8 cellular contexts compared by ENCODE assay signal in genomic region chr17:47066841-47067682, GRCh38.
DNase-seq lines count a peak whose midpoint lies in the region; ATAC-seq, FAIRE-seq and TF ChIP-seq lines count a peak whose summit lies in the region.

No MANE protein-coding gene starts in this region.

- peak overlapping the region; percentile 91 for H3K27ac Mint-ChIP-seq in memory B cell

- H3K36me3 ChIP-seq in H1 (ENCODE audit: control insufficient read depth in 2 of 4, insufficient read depth in 4 of 4, low read length in 3 of 4) = no peaks in the 10 kb centered on the region

- no peak overlapping the region for H4K91ac ChIP-seq in H1 (replicated peaks; ENCODE audit: insufficient read length, low read length)

- DNase-seq in Ammon's horn (ENCODE audit: low spot score) = peak; percentile 92
- peak; percentile 99 for DNase-seq in HTR-8/SVneo (ENCODE audit: insufficient read length, low spot score)
- DNase-seq in NOMO-1 (lab: John Stamatoyannopoulos, UW; ENCODE audit: unreplicated experiment in 2 of 2) = peak; percentile 77 to 82
- DNase-seq in activated CD8-positive, alpha-beta memory T cell treated with anti-CD3 and anti-CD28 coated beads for 4 hours (ENCODE audit: low read depth in 2 of 2) = peak; percentile 48 to 68
- DNase-seq in H1 (ENCODE audit: low read depth in 1 of 2, low spot score in 2 of 2) = peak; percentile 56 to 84
- peak; percentile 67 to 70 for DNase-seq in memory B cell (ENCODE audit: low spot score in 2 of 2)
- peak; percentile 62 for DNase-seq in stimulated activated CD8-positive, alpha-beta memory T cell treated with anti-CD3 and anti-CD28 coated beads, Interleukin-12 subunit alpha, Interleukin-12 subunit beta, amount 100 ng/mL, for 1 hour (ENCODE audit: low read depth)

- H3K36me3 Mint-ChIP-seq in memory B cell = peaks cover 2% of the 10 kb centered on the region

- H2BK15ac ChIP-seq in H1 (ENCODE audit: low read length) = no peak overlapping the region; the same call in 1 of the 2 replicates

- H3K18ac ChIP-seq in H1 (ENCODE audit: extremely low read depth, low read length) = peak overlapping the region; percentile 95

- H3K4me3 ChIP-seq in H1 (ENCODE audit: extremely low read depth in 1 of 4, insufficient read depth in 2 of 4, low read depth in 3 of 4, low read length in 4 of 4) = peak overlapping the region; percentile 51 to 95 (median 90)

- peak overlapping the region; percentile 96 for H4K5ac ChIP-seq in H1 (ENCODE audit: insufficient read length, low read depth, low read length)

- peak overlapping the region; percentile 24 for H3K4ac ChIP-seq in H1 (replicated peaks; ENCODE audit: insufficient read length, low read depth, low read length)

- H3K9me3 ChIP-seq in H1 (ENCODE audit: insufficient read depth in 2 of 2, low read depth in 1 of 2, low read length in 1 of 2) = no peaks in the 10 kb centered on the region

- H4K20me1 ChIP-seq in H1 (replicated peaks in 1 of 2; ENCODE audit: control insufficient read depth in 1 of 2, insufficient read depth in 2 of 2, low read length in 2 of 2) = no peaks in the 10 kb centered on the region

- no peak overlapping the region for H3K23ac ChIP-seq in H1 (ENCODE audit: insufficient read length)

- peak overlapping the region; percentile 98 for H4K8ac ChIP-seq in H1 (ENCODE audit: extremely low read depth, insufficient read depth, low read length)

- H3K23me2 ChIP-seq in H1 (ENCODE audit: low read depth, low read length) = no peaks in the 10 kb centered on the region

- peak in 1 of 2 experiments; percentile 87; a peak in 2 of 3 replicates for TF ChIP-seq POLR2A in H1 (IDR thresholded peaks at IDR 0.05; ENCODE audit: control extremely low read depth in 1 of 2, low read depth in 2 of 2, low read length in 2 of 2)

- no peak; a peak in 1 of 4 replicates for TF ChIP-seq RAD21 in H1 (IDR thresholded peaks at IDR 0.05 in 1 of 2, conservative IDR thresholded peaks at IDR 0.05 in 1 of 2; ENCODE audit: low read depth in 2 of 2, low read length in 2 of 2)

- POLR2A ChIA-PET in H1 (lab: Charles Lee; ENCODE audit: partially characterized antibody) = interaction anchor here (0.6 to 0.7 kb wide), 3 partner anchors 207 to 583 kb away, joined by 3 read pairs; no protein-coding TSS in a partner anchor

- H3K14ac ChIP-seq in H1 (ENCODE audit: insufficient read length) = no peak overlapping the region

- CTCF ChIA-PET in H1 (lab: Charles Lee; ENCODE audit: partially characterized antibody) = no interaction called here

- peak overlapping the region; percentile 97 for H3K4me3 Mint-ChIP-seq in memory B cell

- H2BK120ac ChIP-seq in H1 (replicated peaks; ENCODE audit: low read depth, low read length) = peak overlapping the region; percentile 87

- H2BK20ac ChIP-seq in H1 (ENCODE audit: low read length) = no peak overlapping the region

- H3K27me3 ChIP-seq in H1 (replicated peaks in 1 of 4; ENCODE audit: control insufficient read depth in 3 of 4, extremely low read depth in 1 of 4, insufficient read depth in 3 of 4, low read length in 3 of 4) = no peaks in the 10 kb centered on the region

- H3K9me3 Mint-ChIP-seq in memory B cell = peaks cover 2% of the 10 kb centered on the region

- H3K56ac ChIP-seq in H1 (replicated peaks; ENCODE audit: insufficient read length, low read depth, low read length) = peak overlapping the region; percentile 91

- WGBS in H1 (ENCODE audit: extremely low coverage in 1 of 2, insufficient coverage in 1 of 2, insufficient read length in 1 of 2, insufficient replicate concordance in 2 of 2, low coverage in 1 of 2, low lambda C conversion rate in 2 of 2, missing lambda C conversion rate in 1 of 2), 2 experiments = 18% methylated on average over 17 of the region's 18 CpGs; no CpG with 5 or more reads in 1 of the 2 experiments

- TF ChIP-seq EP300 in H1 (IDR thresholded peaks at IDR 0.05; ENCODE audit: borderline replicate concordance in 1 of 2, low read depth in 2 of 2, low read length in 2 of 2) = peak in 1 of 2 experiments; percentile 83; a peak in 1 of 3 replicates

- H3K4me2 ChIP-seq in H1 (ENCODE audit: insufficient read depth in 1 of 2, low read depth in 2 of 2, low read length in 2 of 2) = peak overlapping the region; percentile 80 to 87

- FAIRE-seq in HTR-8/SVneo (lab: Jason Lieb, UNC) (peak; percentile 49), H1 (lab: Jason Lieb, UNC) (no peak)

- H3K4me1 Mint-ChIP-seq in memory B cell = peaks cover 19% of the 10 kb centered on the region

- peak in 1 of 3 experiments; percentile 31; a peak in 2 of 4 replicates for TF ChIP-seq CTCF in H1 (IDR thresholded peaks at IDR 0.05; ENCODE audit: control extremely low read depth in 1 of 3, insufficient read depth in 1 of 3, low read depth in 1 of 3, low read length in 3 of 3)

- H2AFZ ChIP-seq in H1 (ENCODE audit: low read length) = peak overlapping the region; percentile 91; the same call in 1 of the 2 replicates

- peak overlapping the region; percentile 97; the same call in 1 of the 2 replicates for H2BK5ac ChIP-seq in H1 (ENCODE audit: low read depth, low read length)

- no peaks in the 10 kb centered on the region for H3K27me3 Mint-ChIP-seq in memory B cell

- no peaks in the 10 kb centered on the region; the same call in 1 of the 2 replicates for H3K79me1 ChIP-seq in H1 (ENCODE audit: low read depth, low read length)

- H2AK5ac ChIP-seq in H1 (ENCODE audit: low read depth, low read length) = no peak overlapping the region

- peak overlapping the region; percentile 58 to 66 (median 62) for H3K9ac ChIP-seq in H1 (replicated peaks in 1 of 4; ENCODE audit: extremely low read depth in 1 of 4, low read depth in 3 of 4, low read length in 3 of 4)

- peak overlapping the region; percentile 75; the same call in 1 of the 2 replicates for H3K27ac ChIP-seq in H1 (ENCODE audit: low read depth, low read length)

- peaks cover 0 to 10% (median 2%) of the 10 kb centered on the region in 4 experiments; a peak in 3 of 7 replicates for H3K4me1 ChIP-seq in H1 (replicated peaks in 1 of 4; ENCODE audit: control insufficient read depth in 3 of 4, insufficient read depth in 4 of 4, low read length in 3 of 4)

- H3K79me2 ChIP-seq in H1 (ENCODE audit: control insufficient read depth in 1 of 2, insufficient read depth in 2 of 2, low read length in 2 of 2) = no peaks in the 10 kb centered on the region

- peak; percentile 73 for ATAC-seq in GM19328 (IDR thresholded peaks at IDR 0.05; ENCODE audit: unreplicated experiment)
- peak; percentile 99 for ATAC-seq in memory B cell (ENCODE audit: low read depth)

- no peak overlapping the region; the same call in 1 of the 2 replicates for H2BK12ac ChIP-seq in H1 (ENCODE audit: low read depth, low read length)

TF ChIP-seq in H1, 55 proteins besides CTCF, POLR2A, EP300 and RAD21 (continues in another document):
- TF ChIP-seq ZNF274 (IDR thresholded peaks at IDR 0.05; ENCODE audit: borderline replicate concordance, extremely low read depth, low read length) = no peak
- peak in 1 of 2 experiments; percentile 58; a peak in 2 of 4 replicates for TF ChIP-seq HDAC2 (IDR thresholded peaks at IDR 0.05; ENCODE audit: borderline replicate concordance in 1 of 2, low read depth in 2 of 2, low read length in 2 of 2)
- peak; percentile 80; the same call in 1 of the 2 replicates for TF ChIP-seq SP1 (IDR thresholded peaks at IDR 0.05; ENCODE audit: low read depth, low read length)
- peak; percentile 45 for TF ChIP-seq TBP (IDR thresholded peaks at IDR 0.05; ENCODE audit: low read depth, low read length)
- no peak for TF ChIP-seq RXRA (IDR thresholded peaks at IDR 0.05; ENCODE audit: insufficient read depth, low read depth, low read length)
- peak; percentile 65; the same call in 1 of the 2 replicates for TF ChIP-seq CHD2 (IDR thresholded peaks at IDR 0.05; ENCODE audit: low read length)
- peak; percentile 88 for TF ChIP-seq SP4 (IDR thresholded peaks at IDR 0.05; ENCODE audit: low read length)
- no peak for TF ChIP-seq SAP30 (IDR thresholded peaks at IDR 0.05; ENCODE audit: insufficient read depth, insufficient replicate concordance, low read length)
- TF ChIP-seq GTF2F1 (IDR thresholded peaks at IDR 0.05; ENCODE audit: borderline replicate concordance, low read depth, low read length) = 0 out of 2 replicates have a peak, but pooled peaks have one; percentile 13
- TF ChIP-seq KDM1A (IDR thresholded peaks at IDR 0.05; ENCODE audit: borderline replicate concordance, low read length) = no peak
- no peak for TF ChIP-seq ATF2 (IDR thresholded peaks at IDR 0.05; ENCODE audit: low read length)
- peak; percentile 63; the same call in 1 of the 2 replicates for TF ChIP-seq GABPA (IDR thresholded peaks at IDR 0.05; ENCODE audit: borderline replicate concordance, insufficient read depth, low read length)
- TF ChIP-seq YY1 (IDR thresholded peaks at IDR 0.05; ENCODE audit: low read depth, low read length) = peak; percentile 69; the same call in 1 of the 2 replicates
- TF ChIP-seq USF2 (IDR thresholded peaks at IDR 0.05; ENCODE audit: low read length) = no peak
- no peak for TF ChIP-seq FOSL1 (IDR thresholded peaks at IDR 0.05; ENCODE audit: insufficient read depth, low read depth, low read length)
- TF ChIP-seq SIN3A (conservative IDR thresholded peaks at IDR 0.05 in 1 of 2, IDR thresholded peaks at IDR 0.05 in 1 of 2; ENCODE audit: low read depth in 1 of 2, low read length in 2 of 2) = peak; percentile 74 to 86; a peak in 2 of 4 replicates
- peak; percentile 10 for TF ChIP-seq TAF7 (optimal IDR thresholded peaks at IDR 0.05; ENCODE audit: borderline replicate concordance, low read depth, low read length)
- TF ChIP-seq JUND (IDR thresholded peaks at IDR 0.05; ENCODE audit: low read length) = no peak
- TF ChIP-seq POLR2AphosphoS5 (IDR thresholded peaks at IDR 0.05; ENCODE audit: low read depth, low read length) = peak; percentile 77

Comparison
In these comparisons a context has a peak if more than half of its experiments do, and no peak if none do; other contexts are left out.
1. Peak in every context shown above with its lines: DNase-seq, ATAC-seq, H3K4me3 ChIP-seq and H3K27ac ChIP-seq.